In the genomic region with DNA sequence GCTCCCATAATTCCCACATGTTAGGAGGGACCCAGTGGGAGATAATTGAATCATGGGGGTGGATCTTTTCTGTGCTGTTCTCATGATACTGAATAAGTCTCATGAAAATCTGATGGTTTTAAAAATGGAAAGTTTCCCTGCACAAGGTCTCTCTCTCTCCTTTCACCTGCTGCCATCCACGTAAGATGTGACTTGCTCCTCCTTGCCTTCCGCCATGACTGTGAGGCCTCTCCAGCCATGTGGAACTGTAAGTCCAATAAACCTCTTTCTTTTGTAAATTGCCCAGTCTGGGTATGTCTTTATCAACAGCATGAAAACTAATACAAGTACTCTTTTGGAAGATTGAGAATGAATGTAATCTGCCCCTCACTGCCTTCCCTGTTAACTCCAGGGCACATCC, we compare ENCODE assay signal across 11 cellular contexts. TPM values are rescaled to one million over a fixed set of nuclear protein-coding genes. Genes with fewer than 3 reads are reported as not detected.
DNase-seq lines count a peak whose midpoint lies in the region; ATAC-seq and TF ChIP-seq lines count a peak whose summit lies in the region.
"Not testable (repeated sequence)": the region's sequence is repeated elsewhere in the genome, so short reads cannot be mapped to it uniquely, and the experiment has no call there.
"Had no signal": no experiment of that assay in that cellular context is flagged by ENCODE, and none has a peak within 500 bp of the region (broad histone marks: within the 10 kb centered on the region; RNA-seq: fewer than 3 reads in every experiment).

No MANE protein-coding gene starts in this region.

- peak overlapping the region in 1 of 5 donors; percentile 43 for H3K9ac ChIP-seq in subcutaneous abdominal adipose tissue (ENCODE audit: low read length in 5 of 5)

- not testable (repeated sequence) for TF ChIP-seq CTCF in activated CD8-positive, alpha-beta T cell treated with anti-CD3 and anti-CD28 coated beads for 36 hours (IDR thresholded peaks at IDR 0.05); esophagus muscularis mucosa (IDR thresholded peaks at IDR 0.05); left ventricle myocardium inferior (IDR thresholded peaks at IDR 0.05; ENCODE audit: borderline replicate concordance); left lung (IDR thresholded peaks at IDR 0.05); nephron (IDR thresholded peaks at IDR 0.05; ENCODE audit: unreplicated experiment in 3 of 3); gastrocnemius medialis (IDR thresholded peaks at IDR 0.05 in 4 of 5, conservative IDR thresholded peaks at IDR 0.05 in 1 of 5); vagina (IDR thresholded peaks at IDR 0.05)

- CTCF ChIA-PET in activated CD8-positive, alpha-beta T cell treated with anti-CD3 and anti-CD28 coated beads for 36 hours (lab: Charles Lee) = interaction anchor here (0.8 to 10.0 kb wide), 4 partner anchors 8 to 64 kb away, joined by 3 to 126 read pairs (median 4); partner anchors contain the start of gene GH1

- H3K9me3 ChIP-seq in esophagus muscularis mucosa; left lung; gastrocnemius medialis; subcutaneous abdominal adipose tissue (ENCODE audit: control insufficient read depth in 5 of 5, low read length in 5 of 5); vagina: not testable (repeated sequence)
- peaks cover 12% of the 10 kb centered on the region for H3K9me3 ChIP-seq in left ventricle myocardium inferior (replicated peaks)

- not testable (repeated sequence) for H3K36me3 ChIP-seq in esophagus muscularis mucosa; left ventricle myocardium inferior; left lung; gastrocnemius medialis; subcutaneous abdominal adipose tissue (ENCODE audit: control insufficient read depth in 5 of 5, insufficient read depth in 5 of 5, low read length in 5 of 5); vagina

- H3K4me3 ChIP-seq in esophagus muscularis mucosa, left ventricle myocardium inferior, left lung, gastrocnemius medialis, vagina: not testable (repeated sequence)
- peak overlapping the region in 1 of 5 donors; percentile 6 for H3K4me3 ChIP-seq in subcutaneous abdominal adipose tissue (ENCODE audit: low read depth in 1 of 5, low read length in 5 of 5)

- not testable (repeated sequence) for H3K27me3 ChIP-seq in esophagus muscularis mucosa; left ventricle myocardium inferior (ENCODE audit: low read depth); left lung; gastrocnemius medialis; subcutaneous abdominal adipose tissue (ENCODE audit: control insufficient read depth in 5 of 5, insufficient read depth in 4 of 5, low read length in 5 of 5); vagina

- intact Hi-C loops in activated CD8-positive, alpha-beta T cell treated with anti-CD3 and anti-CD28 coated beads for 36 hours (cut with micrococcal nuclease); esophagus muscularis mucosa (cut with DNase I); left ventricle myocardium inferior (cut with micrococcal nuclease); vagina (cut with DNase I): not testable (repeated sequence)
- intact Hi-C loops in left lung (cut with DNase I) = loop anchor here in 1 of 2 donors (10.0 kb wide), 1 partner anchor 58 kb away; no protein-coding TSS in a partner anchor
- intact Hi-C loops in gastrocnemius medialis (cut with DNase I; ENCODE audit: low total_unique reads) = loop anchor here (10.0 kb wide), 1 partner anchor 208 kb away; the partner anchor contains the start of genes CCDC47 and DDX42

- not testable (repeated sequence) for ATAC-seq in activated CD8-positive, alpha-beta T cell treated with anti-CD3 and anti-CD28 coated beads for 36 hours; left lung; gastrocnemius medialis

- not testable (repeated sequence) for TF ChIP-seq EP300 in esophagus muscularis mucosa (IDR thresholded peaks at IDR 0.05)

- not testable (repeated sequence) for H3K27me3 Mint-ChIP-seq in activated CD8-positive, alpha-beta T cell treated with anti-CD3 and anti-CD28 coated beads for 36 hours; nephron (ENCODE audit: low read depth)

- WGBS in esophagus muscularis mucosa = 89% methylated on average over 2 of the region's 2 CpGs

- TF ChIP-seq POLR2A in esophagus muscularis mucosa (IDR thresholded peaks at IDR 0.05; ENCODE audit: low read depth); gastrocnemius medialis (IDR thresholded peaks at IDR 0.05); vagina (IDR thresholded peaks at IDR 0.05): not testable (repeated sequence)

- H3K4me3 Mint-ChIP-seq in activated CD8-positive, alpha-beta T cell treated with anti-CD3 and anti-CD28 coated beads for 36 hours; nephron: not testable (repeated sequence)

- H3K9me3 Mint-ChIP-seq in activated CD8-positive, alpha-beta T cell treated with anti-CD3 and anti-CD28 coated beads for 36 hours = not testable (repeated sequence)
- peaks cover 14% of the 10 kb centered on the region for H3K9me3 Mint-ChIP-seq in nephron

- H3K4me1 ChIP-seq in esophagus muscularis mucosa (peaks cover 36 to 55% (median 50%) of the 10 kb centered on the region in 4 donors), left ventricle myocardium inferior (peaks cover 88% of the 10 kb centered on the region), left lung (peaks cover 29 to 45% of the 10 kb centered on the region in 2 donors), gastrocnemius medialis (peaks cover 88 to 89% of the 10 kb centered on the region in 2 donors), subcutaneous abdominal adipose tissue (ENCODE audit: control insufficient read depth in 5 of 5, insufficient read depth in 5 of 5, low read length in 5 of 5) (peaks cover 8 to 84% (median 51%) of the 10 kb centered on the region in 5 donors), vagina (peaks cover 40% of the 10 kb centered on the region)

- in situ Hi-C loops in gastrocnemius medialis (cut with MboI; ENCODE audit: low sequenced_read_pairs in 4 of 4) = not testable (repeated sequence)

- H3K36me3 Mint-ChIP-seq in activated CD8-positive, alpha-beta T cell treated with anti-CD3 and anti-CD28 coated beads for 36 hours (ENCODE audit: low read depth); nephron (ENCODE audit: low read depth): not testable (repeated sequence)

- H3K27ac Mint-ChIP-seq in activated CD8-positive, alpha-beta T cell treated with anti-CD3 and anti-CD28 coated beads for 36 hours = peak overlapping the region; percentile 64
- H3K27ac Mint-ChIP-seq in nephron = peak overlapping the region in 2 of 3 experiments; percentile 2 to 16

- peaks cover 27% of the 10 kb centered on the region for H3K4me1 Mint-ChIP-seq in activated CD8-positive, alpha-beta T cell treated with anti-CD3 and anti-CD28 coated beads for 36 hours (ENCODE audit: low read depth)
- H3K4me1 Mint-ChIP-seq in nephron = peaks cover 17% of the 10 kb centered on the region

- H3K27ac ChIP-seq in esophagus muscularis mucosa (replicated peaks in 1 of 4) (peak overlapping the region in 3 of 4 donors; percentile 25 to 64 (median 57)), left ventricle myocardium inferior (replicated peaks) (peak overlapping the region; percentile 86), left lung (peak overlapping the region; percentile 39 to 57), gastrocnemius medialis (peak overlapping the region; percentile 98 to 100 (median 99)), subcutaneous abdominal adipose tissue (ENCODE audit: low read depth, low read length) (peak overlapping the region; percentile 84), vagina (peak overlapping the region; percentile 88)

- not testable (repeated sequence) for DNase-seq in activated CD8-positive, alpha-beta T cell treated with anti-CD3 and anti-CD28 coated beads for 36 hours; esophagus muscularis mucosa (ENCODE audit: extremely low spot score); left ventricle myocardium inferior; left lung; gastrocnemius medialis; vagina (ENCODE audit: extremely low spot score in 2 of 2)

- POLR2A ChIA-PET in activated CD8-positive, alpha-beta T cell treated with anti-CD3 and anti-CD28 coated beads for 36 hours (lab: Charles Lee) = not testable (repeated sequence)

RNA-seq across cellular contexts. Expression of gene SCN4A, which starts 9.9 kb away (rescaled TPM):
- under 1 TPM; 0.20 to 0.23 TPM for total RNA-seq in activated CD8-positive, alpha-beta T cell treated with anti-CD3 and anti-CD28 coated beads for 36 hours
- total RNA-seq in esophagus muscularis mucosa (under 1 TPM; under 0.01 to 0.71 (median 0.20) TPM), left ventricle myocardium inferior (1.2 TPM), left lung (under 1 TPM; 0.05 to 0.17 TPM), gastrocnemius medialis (100 to 1,000 TPM in 1 of 4 donors, 10 to 100 TPM in 3; 45.3 to 107 (median 69.1) TPM), vagina (0.98 TPM)
- total RNA-seq: A172, GM23248 had no signal

RNA-seq across cellular contexts. Expression of gene PRR29, which starts 15.5 kb away (rescaled TPM):
- total RNA-seq in activated CD8-positive, alpha-beta T cell treated with anti-CD3 and anti-CD28 coated beads for 36 hours = 1 to 10 TPM in 1 of 2 experiments, under 1 TPM in 1; 0.74 to 2.5 TPM
- total RNA-seq in esophagus muscularis mucosa = under 1 TPM in 3 of 4 donors, not detected in 1; 0.23 to 0.42 (median 0.39) TPM
- total RNA-seq in left ventricle myocardium inferior = not detected
- 1 to 10 TPM; 1.0 to 5.0 TPM for total RNA-seq in left lung
- total RNA-seq in gastrocnemius medialis = under 1 TPM in 1 of 4 donors, not detected in 3; 0.13 TPM
- not detected for total RNA-seq in vagina
- total RNA-seq: A673, GM23248 had no signal

RNA-seq across cellular contexts. Expression of gene ICAM2, which starts 37.8 kb away (rescaled TPM):
- total RNA-seq in activated CD8-positive, alpha-beta T cell treated with anti-CD3 and anti-CD28 coated beads for 36 hours = 10 to 100 TPM; 53.3 to 53.7 TPM
- total RNA-seq in esophagus muscularis mucosa (10 to 100 TPM; 22.4 to 75.1 (median 58.1) TPM), left ventricle myocardium inferior (28.2 TPM), left lung (10 to 100 TPM; 32.3 to 46.9 TPM), gastrocnemius medialis (10 to 100 TPM; 39.7 to 82.4 (median 56.3) TPM), vagina (55.7 TPM)

RNA-seq across cellular contexts. Expression of gene CD79B, which starts 50.5 kb away (rescaled TPM):
- 10 to 100 TPM; 28.4 to 31.6 TPM for total RNA-seq in activated CD8-positive, alpha-beta T cell treated with anti-CD3 and anti-CD28 coated beads for 36 hours
- 1 to 10 TPM; 2.1 to 6.1 (median 5.8) TPM for total RNA-seq in esophagus muscularis mucosa
- 4.6 TPM for total RNA-seq in left ventricle myocardium inferior
- 1 to 10 TPM; 2.7 to 3.5 TPM for total RNA-seq in left lung
- total RNA-seq in gastrocnemius medialis = 1 to 10 TPM; 2.2 to 5.1 (median 3.3) TPM
- total RNA-seq in vagina = 3.9 TPM
- total RNA-seq: GM23248 had no signal

Comparison
In these comparisons a context has a peak if more than half of its experiments do, and no peak if none do; other contexts are left out.
1. H3K27ac ChIP-seq: peak in every context shown above with its lines; median percentile 99 in gastrocnemius medialis; 88 in vagina; 86 in left ventricle myocardium inferior; 84 in subcutaneous abdominal adipose tissue; 57 in esophagus muscularis mucosa; 48 in left lung.
2. RNA of gene SCN4A, which starts 9.9 kb away (total RNA-seq): 45.3 to 107 TPM in gastrocnemius medialis; 1.2 TPM in left ventricle myocardium inferior (single experiment), 0.98 TPM in vagina (single experiment), under 0.01 to 0.71 TPM in esophagus muscularis mucosa, 0.20 to 0.23 TPM in activated CD8-positive, alpha-beta T cell treated with anti-CD3 and anti-CD28 coated beads for 36 hours and 0.05 to 0.17 TPM in left lung; every median in the first group is over 10 times any median in the second.